In the genomic region with DNA sequence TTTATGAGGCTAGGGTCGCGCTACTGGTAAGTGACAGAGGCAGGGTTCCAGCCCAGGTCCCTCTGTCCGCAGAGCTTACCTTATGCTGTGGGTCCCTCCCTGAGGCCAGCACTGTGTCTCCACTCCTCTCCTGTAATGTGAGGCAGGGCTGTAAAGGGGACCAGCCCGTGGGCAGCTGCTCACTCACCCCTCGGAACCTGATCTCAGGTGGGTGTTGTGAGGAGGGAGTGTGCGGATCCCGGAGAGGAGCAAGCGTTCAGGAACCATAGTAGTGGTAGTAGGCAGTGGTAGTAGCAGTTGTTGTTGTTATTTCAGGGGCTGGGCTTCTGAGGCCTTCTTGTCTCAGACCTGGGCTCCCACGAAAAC, we compare ENCODE assay signal across 8 cellular contexts. TPM values are rescaled to one million over a fixed set of nuclear protein-coding genes. Genes with fewer than 3 reads are reported as not detected.
A peak's percentile ranks its signal among the peaks of the same experiment; 100 is the strongest.
DNase-seq lines count a peak whose midpoint lies in the region; ATAC-seq, FAIRE-seq and TF ChIP-seq lines count a peak whose summit lies in the region.

No MANE protein-coding gene starts in this region.

- CTCF ChIA-PET in WTC11 (lab: Charles Lee) = interaction anchor here (3.1 to 6.4 kb wide), 3 partner anchors 11 to 39 kb away, joined by 16 to 109 read pairs (median 30); a partner anchor contains a TSS

- peak overlapping the region; percentile 77; the same call in 1 of the 2 replicates for H3K4me3 ChIP-seq in GM23338
- peak overlapping the region; percentile 71 to 93 for H3K4me3 ChIP-seq in small intestine (ENCODE audit: low read depth in 1 of 2, low read length in 2 of 2)

- peaks cover 29% of the 10 kb centered on the region for H3K36me3 Mint-ChIP-seq in GM23338 (ENCODE audit: low read depth)
- peaks cover 8% of the 10 kb centered on the region for H3K36me3 Mint-ChIP-seq in WTC11

- no peaks in the 10 kb centered on the region for H3F3A ChIP-seq in GM23338 (replicated peaks; ENCODE audit: low read depth)

- ATAC-seq in GM23338 = no peak
- no peak for ATAC-seq in WTC11
- no peak for ATAC-seq in foreskin keratinocyte
- ATAC-seq in HG02623 (IDR thresholded peaks at IDR 0.05; ENCODE audit: unreplicated experiment) = no peak

- H3K4me1 Mint-ChIP-seq in GM23338 (peaks cover 61% of the 10 kb centered on the region), WTC11 (peaks cover 57% of the 10 kb centered on the region)

- H3K27me3 Mint-ChIP-seq in GM23338 (ENCODE audit: insufficient read depth, low read depth, poor library complexity) (peaks cover 25% of the 10 kb centered on the region), WTC11 (ENCODE audit: low read depth) (peaks cover 23% of the 10 kb centered on the region)

- TF ChIP-seq CTCF in GM23338 (conservative IDR thresholded peaks at IDR 0.05; ENCODE audit: low read depth in 2 of 2) = no peak
- TF ChIP-seq CTCF in WTC11 (IDR thresholded peaks at IDR 0.05) = no peak
- TF ChIP-seq CTCF in foreskin keratinocyte (conservative IDR thresholded peaks at IDR 0.05) = no peak

- no peak for FAIRE-seq in small intestine (lab: Jason Lieb, UNC)

- H3K27me3 ChIP-seq in GM23338 (ENCODE audit: insufficient read depth) (peaks cover 15% of the 10 kb centered on the region), foreskin keratinocyte (no peaks in the 10 kb centered on the region), small intestine (ENCODE audit: control insufficient read depth in 2 of 2, insufficient read depth in 2 of 2, low read length in 2 of 2) (no peaks in the 10 kb centered on the region)

- POLR2A ChIA-PET in WTC11 (lab: Charles Lee) = interaction anchor here (2.7 kb wide), 1 partner anchor 9 kb away, joined by 13 read pairs; no protein-coding TSS in a partner anchor

- H3K4me3 Mint-ChIP-seq in GM23338 (peak overlapping the region; percentile 79), WTC11 (peak overlapping the region; percentile 73)

- H3K27ac Mint-ChIP-seq in GM23338 = peak overlapping the region; percentile 78; the same call in 1 of the 2 replicates
- peak overlapping the region; percentile 93 for H3K27ac Mint-ChIP-seq in WTC11

- H3K9me2 ChIP-seq in GM23338 (ENCODE audit: insufficient read depth) = no peaks in the 10 kb centered on the region

- no peaks in the 10 kb centered on the region for H3K9me3 Mint-ChIP-seq in GM23338
- H3K9me3 Mint-ChIP-seq in WTC11 = no peaks in the 10 kb centered on the region

- H3K79me2 ChIP-seq in GM23338 (replicated peaks; ENCODE audit: insufficient read depth) = peaks cover 29% of the 10 kb centered on the region

- no peaks in the 10 kb centered on the region for H3K9me3 ChIP-seq in small intestine (ENCODE audit: control insufficient read depth, low read depth)

- H3K27ac ChIP-seq in GM23338 (ENCODE audit: low read depth) (no peak overlapping the region), foreskin keratinocyte (peak overlapping the region; percentile 99), small intestine (ENCODE audit: low read depth in 1 of 2, low read length in 1 of 2) (peak overlapping the region; percentile 97 to 99)

- 12 to 35% (median 16%) methylated on average over 9 of the region's 9 CpGs for WGBS in small intestine, 3 donors

- H3K36me3 ChIP-seq in GM23338 (ENCODE audit: insufficient read depth) (no peaks in the 10 kb centered on the region), small intestine (ENCODE audit: control insufficient read depth in 2 of 2, insufficient read depth in 2 of 2, low read length in 2 of 2) (peaks cover 8 to 9% of the 10 kb centered on the region in 2 donors)

- peak overlapping the region; percentile 94 for H3K4me2 ChIP-seq in GM23338

- DNase-seq in GM23338 (ENCODE audit: low spot score) (no peak), WTC11 (ENCODE audit: low spot score) (no peak), foreskin keratinocyte (no peak), small intestine (no peak), SHP77 (lab: John Stamatoyannopoulos, UW) (no peak), NCI-H446 treated with DMSO at 0.1 percent for 48 hours (lab: John Stamatoyannopoulos, UW) (no peak), NOMO-1 (lab: John Stamatoyannopoulos, UW; ENCODE audit: unreplicated experiment in 2 of 2) (no peak)

- no peaks in the 10 kb centered on the region for H4K20me1 ChIP-seq in GM23338 (replicated peaks; ENCODE audit: insufficient read depth)

- no peak overlapping the region for H2AFZ ChIP-seq in GM23338

- H3K4me1 ChIP-seq in GM23338 (ENCODE audit: insufficient read depth) (peaks cover 52% of the 10 kb centered on the region), foreskin keratinocyte (peaks cover 19% of the 10 kb centered on the region), small intestine (ENCODE audit: control insufficient read depth in 2 of 2, insufficient read depth in 1 of 2, low read depth in 1 of 2, low read length in 1 of 2) (peaks cover 12 to 19% of the 10 kb centered on the region in 2 donors)

TF ChIP-seq in GM23338, 12 proteins besides CTCF, POLR2A, EP300 and RAD21 (continues in another document):
- TF ChIP-seq ZNF114 (CRISPR knock-in tag; IDR thresholded peaks at IDR 0.05) = no peak
- TF ChIP-seq, protein P1, sequence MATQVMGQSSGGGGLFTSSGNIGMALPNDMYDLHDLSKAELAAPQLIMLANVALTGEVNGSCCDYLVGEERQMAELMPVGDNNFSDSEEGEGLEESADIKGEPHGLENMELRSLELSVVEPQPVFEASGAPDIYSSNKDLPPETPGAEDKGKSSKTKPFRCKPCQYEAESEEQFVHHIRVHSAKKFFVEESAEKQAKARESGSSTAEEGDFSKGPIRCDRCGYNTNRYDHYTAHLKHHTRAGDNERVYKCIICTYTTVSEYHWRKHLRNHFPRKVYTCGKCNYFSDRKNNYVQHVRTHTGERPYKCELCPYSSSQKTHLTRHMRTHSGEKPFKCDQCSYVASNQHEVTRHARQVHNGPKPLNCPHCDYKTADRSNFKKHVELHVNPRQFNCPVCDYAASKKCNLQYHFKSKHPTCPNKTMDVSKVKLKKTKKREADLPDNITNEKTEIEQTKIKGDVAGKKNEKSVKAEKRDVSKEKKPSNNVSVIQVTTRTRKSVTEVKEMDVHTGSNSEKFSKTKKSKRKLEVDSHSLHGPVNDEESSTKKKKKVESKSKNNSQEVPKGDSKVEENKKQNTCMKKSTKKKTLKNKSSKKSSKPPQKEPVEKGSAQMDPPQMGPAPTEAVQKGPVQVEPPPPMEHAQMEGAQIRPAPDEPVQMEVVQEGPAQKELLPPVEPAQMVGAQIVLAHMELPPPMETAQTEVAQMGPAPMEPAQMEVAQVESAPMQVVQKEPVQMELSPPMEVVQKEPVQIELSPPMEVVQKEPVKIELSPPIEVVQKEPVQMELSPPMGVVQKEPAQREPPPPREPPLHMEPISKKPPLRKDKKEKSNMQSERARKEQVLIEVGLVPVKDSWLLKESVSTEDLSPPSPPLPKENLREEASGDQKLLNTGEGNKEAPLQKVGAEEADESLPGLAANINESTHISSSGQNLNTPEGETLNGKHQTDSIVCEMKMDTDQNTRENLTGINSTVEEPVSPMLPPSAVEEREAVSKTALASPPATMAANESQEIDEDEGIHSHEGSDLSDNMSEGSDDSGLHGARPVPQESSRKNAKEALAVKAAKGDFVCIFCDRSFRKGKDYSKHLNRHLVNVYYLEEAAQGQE (IDR thresholded peaks at IDR 0.05; ENCODE audit: unreplicated experiment) = no peak

TF ChIP-seq in WTC11, 78 proteins besides CTCF, POLR2A, EP300 and RAD21:
- no peak for TF ChIP-seq SMAD4 (CRISPR knock-in tag; IDR thresholded peaks at IDR 0.05)

RNA-seq across cellular contexts. Expression of a gene that starts 1.7 kb away (rescaled TPM):
- total RNA-seq in GM23338 (2014; rRNA removed; shearing (Covaris generic)) = 7.0 and 9.3 TPM in 2 replicates
- polyA plus RNA-seq in GM23338 (2016; fragmentation: Nextera tagmentation; extraction: Ambion mirVana) (7.3 and 9.0 TPM in 2 replicates), foreskin keratinocyte (19.9 and 23.0 TPM in 2 replicates), small intestine (10 to 100 TPM; 12.4 to 24.6 (median 16.8) TPM)
- total RNA-seq in WTC11 (2021) (8.4 to 10.9 TPM (median 9.6 TPM) in 3 replicates), foreskin keratinocyte (24.5 and 32.4 TPM in 2 replicates)

RNA-seq across cellular contexts. Expression of a gene that starts 38.5 kb away (rescaled TPM):
- 58.9 and 64.5 TPM in 2 replicates for total RNA-seq in GM23338 (2014; rRNA removed; shearing (Covaris generic))
- polyA plus RNA-seq in GM23338 (2016; fragmentation: Nextera tagmentation; extraction: Ambion mirVana) (53.5 and 60.1 TPM in 2 replicates), foreskin keratinocyte (36.7 and 41.3 TPM in 2 replicates), small intestine (10 to 100 TPM; 41.9 to 50.3 (median 47.5) TPM)
- total RNA-seq in WTC11 (2021) (37.4 to 41.3 TPM (median 41.0 TPM) in 3 replicates), foreskin keratinocyte (43.8 and 48.6 TPM in 2 replicates)
